Comparison of ENCODE assay signal across 24 cellular contexts in genomic region chr1:19374926-19375325, GRCh38.
DNase-seq lines count a peak whose midpoint lies in the region; ATAC-seq and TF ChIP-seq lines count a peak whose summit lies in the region.
"Had no signal": no experiment of that assay in that cellular context is flagged by ENCODE, and none has a peak within 500 bp of the region (broad histone marks: within the 10 kb centered on the region; RNA-seq: fewer than 3 reads in every experiment).

No MANE protein-coding gene starts in this region.

- intact Hi-C loops in activated naive CD4-positive, alpha-beta T cell treated with anti-CD3 and anti-CD28 coated beads for 36 hours (cut with micrococcal nuclease): no loop called here

- H4K20me1 ChIP-seq in hepatocyte (ENCODE audit: insufficient read depth, poor library complexity, severe bottlenecking): peaks cover 4% of the 10 kb centered on the region

- H3K27ac ChIP-seq in SJSA1: peak overlapping the region; percentile 47
- peak overlapping the region; percentile 54 for H3K27ac ChIP-seq in hepatocyte
- H3K27ac ChIP-seq: foreskin keratinocyte, KMS-11 had no signal

- no peak overlapping the region for H3K4me3 Mint-ChIP-seq in activated naive CD4-positive, alpha-beta T cell treated with anti-CD3 and anti-CD28 coated beads, Interleukin-2, amount 10 ng/mL, durations not matched to agents 7 days and 5 days
- H3K4me3 Mint-ChIP-seq in activated naive CD4-positive, alpha-beta T cell treated with anti-CD3 and anti-CD28 coated beads for 36 hours: no peak overlapping the region
- no peak overlapping the region for H3K4me3 Mint-ChIP-seq in stimulated activated effector memory CD8-positive, alpha-beta T cell treated with anti-CD3 and anti-CD28 coated beads, Interleukin-12 subunit alpha, Interleukin-12 subunit beta, amount 100 ng/mL, for 72 hours
- H3K4me3 Mint-ChIP-seq: B cell; effector memory CD8-positive, alpha-beta T cell; neural crest cell; stimulated activated naive CD8-positive, alpha-beta T cell treated with anti-CD3 and anti-CD28 coated beads, Interleukin-15, amount 100 ng/mL, for 72 hours had no signal

- H3K27me3 ChIP-seq in SJSA1 (replicated peaks) (no peaks in the 10 kb centered on the region), hepatocyte (no peaks in the 10 kb centered on the region)
- H3K27me3 ChIP-seq: foreskin keratinocyte, thyroid gland had no signal

- no peak for TF ChIP-seq CTCF in hepatocyte (IDR thresholded peaks at IDR 0.05; ENCODE audit: poor library complexity)

- no peak for ATAC-seq in stimulated activated effector memory CD8-positive, alpha-beta T cell treated with anti-CD3 and anti-CD28 coated beads, Interleukin-12 subunit alpha, Interleukin-12 subunit beta, amount 100 ng/mL, for 72 hours
- no peak for ATAC-seq in HG02870 (IDR thresholded peaks at IDR 0.05; ENCODE audit: unreplicated experiment)
- ATAC-seq: left colon; stimulated activated naive CD8-positive, alpha-beta T cell treated with anti-CD3 and anti-CD28 coated beads, Interleukin-15, amount 100 ng/mL, for 72 hours had no signal

- H3K4me1 Mint-ChIP-seq in activated naive CD4-positive, alpha-beta T cell treated with anti-CD3 and anti-CD28 coated beads, Interleukin-2, amount 10 ng/mL, durations not matched to agents 7 days and 5 days: no peaks in the 10 kb centered on the region
- H3K4me1 Mint-ChIP-seq in activated naive CD4-positive, alpha-beta T cell treated with anti-CD3 and anti-CD28 coated beads for 36 hours (ENCODE audit: low read depth): peaks cover 33% of the 10 kb centered on the region
- peaks cover 44% of the 10 kb centered on the region for H3K4me1 Mint-ChIP-seq in stimulated activated effector memory CD8-positive, alpha-beta T cell treated with anti-CD3 and anti-CD28 coated beads, Interleukin-12 subunit alpha, Interleukin-12 subunit beta, amount 100 ng/mL, for 72 hours
- H3K4me1 Mint-ChIP-seq: neural crest cell had no signal

- H3K9me3 Mint-ChIP-seq in activated naive CD4-positive, alpha-beta T cell treated with anti-CD3 and anti-CD28 coated beads, Interleukin-2, amount 10 ng/mL, durations not matched to agents 7 days and 5 days: no peaks in the 10 kb centered on the region
- H3K9me3 Mint-ChIP-seq in activated naive CD4-positive, alpha-beta T cell treated with anti-CD3 and anti-CD28 coated beads for 36 hours: no peaks in the 10 kb centered on the region
- no peaks in the 10 kb centered on the region for H3K9me3 Mint-ChIP-seq in stimulated activated effector memory CD8-positive, alpha-beta T cell treated with anti-CD3 and anti-CD28 coated beads, Interleukin-12 subunit alpha, Interleukin-12 subunit beta, amount 100 ng/mL, for 72 hours
- H3K9me3 Mint-ChIP-seq: effector memory CD8-positive, alpha-beta T cell; neural crest cell; stimulated activated naive CD8-positive, alpha-beta T cell treated with anti-CD3 and anti-CD28 coated beads, Interleukin-15, amount 100 ng/mL, for 72 hours had no signal

- H2AFZ ChIP-seq in hepatocyte: no peak overlapping the region

- peaks cover 11% of the 10 kb centered on the region for H3K9me3 ChIP-seq in SJSA1 (replicated peaks)
- H3K9me3 ChIP-seq in hepatocyte (ENCODE audit: low read depth): no peaks in the 10 kb centered on the region
- H3K9me3 ChIP-seq: SK-N-SH, thyroid gland had no signal

- no peak overlapping the region for H3K4me2 ChIP-seq in hepatocyte
- H3K4me2 ChIP-seq: KMS-11, SK-N-SH had no signal

- H3K36me3 ChIP-seq in SJSA1 (peaks cover 92% of the 10 kb centered on the region), hepatocyte (replicated peaks; ENCODE audit: insufficient read depth, low read depth) (no peaks in the 10 kb centered on the region)

- H3K9me2 ChIP-seq in hepatocyte (replicated peaks; ENCODE audit: insufficient read depth): no peaks in the 10 kb centered on the region
- H3K9me2 ChIP-seq: SK-N-SH had no signal

- H3K4me3 ChIP-seq in SJSA1 (no peak overlapping the region), hepatocyte (no peak overlapping the region)
- H3K4me3 ChIP-seq: coronary artery, thyroid gland had no signal

- H3K79me2 ChIP-seq in hepatocyte: peaks cover 6% of the 10 kb centered on the region

- H3K27ac Mint-ChIP-seq in activated naive CD4-positive, alpha-beta T cell treated with anti-CD3 and anti-CD28 coated beads, Interleukin-2, amount 10 ng/mL, durations not matched to agents 7 days and 5 days: peak overlapping the region; percentile 55
- H3K27ac Mint-ChIP-seq in activated naive CD4-positive, alpha-beta T cell treated with anti-CD3 and anti-CD28 coated beads for 36 hours: no peak overlapping the region
- peak overlapping the region; percentile 78 for H3K27ac Mint-ChIP-seq in stimulated activated effector memory CD8-positive, alpha-beta T cell treated with anti-CD3 and anti-CD28 coated beads, Interleukin-12 subunit alpha, Interleukin-12 subunit beta, amount 100 ng/mL, for 72 hours
- H3K27ac Mint-ChIP-seq: B cell had no signal

- H3K27me3 Mint-ChIP-seq in activated naive CD4-positive, alpha-beta T cell treated with anti-CD3 and anti-CD28 coated beads, Interleukin-2, amount 10 ng/mL, durations not matched to agents 7 days and 5 days: no peaks in the 10 kb centered on the region
- no peaks in the 10 kb centered on the region for H3K27me3 Mint-ChIP-seq in activated naive CD4-positive, alpha-beta T cell treated with anti-CD3 and anti-CD28 coated beads for 36 hours (ENCODE audit: low read depth)
- H3K27me3 Mint-ChIP-seq: B cell; effector memory CD8-positive, alpha-beta T cell; stimulated activated naive CD8-positive, alpha-beta T cell treated with anti-CD3 and anti-CD28 coated beads, Interleukin-15, amount 100 ng/mL, for 72 hours had no signal

- H3K36me3 Mint-ChIP-seq in activated naive CD4-positive, alpha-beta T cell treated with anti-CD3 and anti-CD28 coated beads, Interleukin-2, amount 10 ng/mL, durations not matched to agents 7 days and 5 days: peaks cover 48% of the 10 kb centered on the region
- peaks cover 17% of the 10 kb centered on the region for H3K36me3 Mint-ChIP-seq in activated naive CD4-positive, alpha-beta T cell treated with anti-CD3 and anti-CD28 coated beads for 36 hours (ENCODE audit: low read depth)
- H3K36me3 Mint-ChIP-seq in stimulated activated effector memory CD8-positive, alpha-beta T cell treated with anti-CD3 and anti-CD28 coated beads, Interleukin-12 subunit alpha, Interleukin-12 subunit beta, amount 100 ng/mL, for 72 hours: peaks cover 89% of the 10 kb centered on the region

- CTCF ChIA-PET in activated naive CD4-positive, alpha-beta T cell treated with anti-CD3 and anti-CD28 coated beads, Interleukin-2, amount 10 ng/mL, durations not matched to agents 7 days and 5 days (lab: Charles Lee): interaction anchor here (0.6 to 1.7 kb wide), 5 partner anchors 16 to 278 kb away, joined by 3 to 8 read pairs (median 3); no protein-coding TSS in a partner anchor
- CTCF ChIA-PET in activated naive CD4-positive, alpha-beta T cell treated with anti-CD3 and anti-CD28 coated beads for 36 hours (lab: Charles Lee): interaction anchor here (0.7 to 1.3 kb wide), 4 partner anchors 27 to 284 kb away, joined by 3 to 6 read pairs (median 3); no protein-coding TSS in a partner anchor

- DNase-seq in activated naive CD4-positive, alpha-beta T cell treated with anti-CD3 and anti-CD28 coated beads, Interleukin-2, amount 10 ng/mL, durations not matched to agents 7 days and 5 days: no peak
- DNase-seq in activated naive CD4-positive, alpha-beta T cell treated with anti-CD3 and anti-CD28 coated beads for 36 hours: no peak
- DNase-seq in SJSA1 (ENCODE audit: low read depth in 1 of 2, low spot score in 2 of 2): peak; percentile 74 to 75
- no peak for DNase-seq in hepatocyte (ENCODE audit: low spot score)
- DNase-seq in stimulated activated effector memory CD8-positive, alpha-beta T cell treated with anti-CD3 and anti-CD28 coated beads, Interleukin-12 subunit alpha, Interleukin-12 subunit beta, amount 100 ng/mL, for 72 hours (ENCODE audit: low spot score in 2 of 2): no peak
- DNase-seq in NCI-H345 (lab: John Stamatoyannopoulos, UW): no peak
- DNase-seq in SW 1271 (lab: John Stamatoyannopoulos, UW): no peak
- DNase-seq: activated naive CD4-positive, alpha-beta T cell; amniotic stem cell; effector memory CD8-positive, alpha-beta T cell; foreskin keratinocyte; GF-D8; left colon; NCI-H1417 treated with DMSO at 0.1 percent for 48 hours; NCI-H2081; NCI-H2227 treated with DMSO at 0.1 percent for 48 hours; SK-N-SH; stimulated activated naive CD8-positive, alpha-beta T cell treated with anti-CD3 and anti-CD28 coated beads, Interleukin-15, amount 100 ng/mL, for 72 hours; thyroid gland had no signal

- 95% methylated on average over 8 of the region's 8 CpGs for WGBS in hepatocyte (ENCODE audit: low lambda C conversion rate, missing lambda C conversion rate)

- H3K4me1 ChIP-seq in SJSA1 (replicated peaks) (peaks cover 25% of the 10 kb centered on the region), hepatocyte (ENCODE audit: insufficient read depth) (peaks cover 8% of the 10 kb centered on the region)
- H3K4me1 ChIP-seq: foreskin keratinocyte had no signal

Comparison
In these comparisons a context has a peak if more than half of its experiments do, and no peak if none do; other contexts are left out.
1. DNase-seq: peak in SJSA1 (2 of 2); none in activated naive CD4-positive, alpha-beta T cell treated with anti-CD3 and anti-CD28 coated beads, Interleukin-2, amount 10 ng/mL, durations not matched to agents 7 days and 5 days (single experiment), activated naive CD4-positive, alpha-beta T cell treated with anti-CD3 and anti-CD28 coated beads for 36 hours (single experiment), hepatocyte (single experiment), stimulated activated effector memory CD8-positive, alpha-beta T cell treated with anti-CD3 and anti-CD28 coated beads, Interleukin-12 subunit alpha, Interleukin-12 subunit beta, amount 100 ng/mL, for 72 hours (0 of 2), NCI-H345 (single experiment) and SW 1271 (0 of 2).